ENCODE assay signal across 1 cellular context in the genomic region with DNA sequence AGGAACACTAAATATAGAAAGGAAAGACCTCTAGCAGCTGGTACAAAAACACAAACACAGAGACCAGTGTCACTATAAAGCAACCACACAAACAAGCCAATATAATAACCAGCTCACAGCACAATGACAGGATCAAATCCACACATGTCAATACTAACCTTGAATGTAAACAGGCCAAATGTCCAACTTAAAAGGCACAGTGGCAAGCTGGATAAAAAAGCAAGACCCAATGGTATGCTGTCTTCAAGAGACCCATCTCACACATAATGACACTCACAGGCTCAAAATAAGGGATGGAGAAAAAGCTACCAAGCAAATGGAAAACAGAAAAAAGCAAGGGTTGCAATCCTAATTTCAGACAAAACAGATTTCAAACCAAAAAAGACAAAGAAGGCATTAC. TPM values are rescaled to one million over a fixed set of nuclear protein-coding genes. Genes with fewer than 3 reads are reported as not detected.
"Had no signal": no experiment of that assay in that cellular context is flagged by ENCODE, and none has a peak within 500 bp of the region (broad histone marks: within the 10 kb centered on the region; RNA-seq: fewer than 3 reads in every experiment).

No MANE protein-coding gene starts in this region.

RNA-seq across cellular contexts. Expression of gene PTGER4, which starts 22.3 kb away (rescaled TPM):
- polyA plus RNA-seq: SK-N-SH had no signal
